18 cellular contexts compared by ENCODE assay signal in the genomic region with DNA sequence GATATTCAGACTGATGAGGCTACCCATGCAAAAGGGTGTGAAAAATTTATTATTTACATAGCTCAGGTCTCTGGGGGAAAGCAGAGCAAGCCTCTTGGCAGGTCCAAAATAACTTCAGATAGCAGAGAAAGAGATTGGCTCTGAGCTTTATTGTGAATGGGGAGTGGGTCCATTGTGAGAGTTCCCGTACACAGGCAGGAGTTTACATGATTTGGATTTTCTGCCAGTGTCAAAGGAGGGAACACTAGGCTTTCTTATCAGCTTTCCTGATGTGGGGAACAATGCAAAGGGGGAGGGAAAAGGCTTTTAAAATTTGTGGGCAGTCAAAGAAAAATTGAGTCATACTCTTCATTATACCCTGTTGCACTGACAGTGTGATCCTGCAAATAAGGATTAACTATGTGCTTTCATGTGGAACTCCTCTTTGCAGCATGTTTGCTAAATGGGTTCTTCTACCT.
"Had no signal": no experiment of that assay in that cellular context is flagged by ENCODE, and none has a peak within 500 bp of the region (broad histone marks: within the 10 kb centered on the region; RNA-seq: fewer than 3 reads in every experiment).

No MANE protein-coding gene starts in this region.

- H3K4me1 ChIP-seq: ascending aorta, prostate gland, sigmoid colon, spleen, upper lobe of left lung had no signal

- H3K27me3 Mint-ChIP-seq: memory B cell; stimulated activated naive CD8-positive, alpha-beta T cell treated with anti-CD3 and anti-CD28 coated beads, Interleukin-15, amount 100 ng/mL, for 72 hours had no signal

- H3K27ac Mint-ChIP-seq: activated naive CD4-positive, alpha-beta T cell treated with anti-CD3 and anti-CD28 coated beads for 36 hours; activated T-helper 2 cell treated with anti-CD3 and anti-CD28 coated beads, Interferon-gamma antibody, Interleukin-2, Interleukin-4, amounts not matched to agents 10 μg/mL and 5 μg/mL and 100 μg/mL, durations not matched to agents 14 hours and 24 hours and 36 hours; memory B cell; natural killer cell; stimulated activated naive CD8-positive, alpha-beta T cell treated with anti-CD3 and anti-CD28 coated beads, Interleukin-15, amount 100 ng/mL, for 72 hours had no signal

- H3K4me3 Mint-ChIP-seq: activated naive CD4-positive, alpha-beta T cell treated with anti-CD3 and anti-CD28 coated beads for 36 hours; memory B cell; natural killer cell; stimulated activated naive CD8-positive, alpha-beta T cell treated with anti-CD3 and anti-CD28 coated beads, Interleukin-15, amount 100 ng/mL, for 72 hours had no signal

- H3K36me3 ChIP-seq: ascending aorta, prostate gland, sigmoid colon, spleen, upper lobe of left lung had no signal

- H3K27ac ChIP-seq: ascending aorta, coronary artery, prostate gland, sigmoid colon, spleen, upper lobe of left lung, VCaP had no signal

- DNase-seq: activated CD4-positive, alpha-beta T cell treated with anti-CD3 and anti-CD28 coated beads for 1 hour; activated CD4-positive, alpha-beta T cell treated with anti-CD3 and anti-CD28 coated beads, Interleukin-2, amount 50 U/mL, for 4 hours; activated naive CD4-positive, alpha-beta T cell treated with anti-CD3 and anti-CD28 coated beads for 36 hours; activated T-cell treated with anti-CD3 and anti-CD28 coated beads, Interleukin-2, amount 50 U/mL, for 1 hour; islet precursor cell; left ventricle myocardium superior; natural killer cell; sigmoid colon; spleen; stimulated activated naive CD8-positive, alpha-beta T cell treated with anti-CD3 and anti-CD28 coated beads, Interleukin-15, amount 100 ng/mL, for 72 hours; upper lobe of left lung had no signal

- H3K4me3 ChIP-seq: ascending aorta, coronary artery, prostate gland, sigmoid colon, spleen, upper lobe of left lung had no signal

- H3K4me1 Mint-ChIP-seq: memory B cell; natural killer cell; stimulated activated naive CD8-positive, alpha-beta T cell treated with anti-CD3 and anti-CD28 coated beads, Interleukin-15, amount 100 ng/mL, for 72 hours had no signal

- H3K27me3 ChIP-seq: ascending aorta, sigmoid colon, spleen, upper lobe of left lung had no signal

- H3K36me3 Mint-ChIP-seq: memory B cell, natural killer cell had no signal

- ATAC-seq: left ventricle myocardium superior; natural killer cell; SK-N-SH treated with all-trans-retinoic acid at 6 μM for 48 hours; stimulated activated naive CD8-positive, alpha-beta T cell treated with anti-CD3 and anti-CD28 coated beads, Interleukin-15, amount 100 ng/mL, for 72 hours had no signal

- H3K9me3 ChIP-seq: ascending aorta, prostate gland, sigmoid colon had no signal
